In genomic region chr19:41366089-41366488, GRCh38 we compare ENCODE assay signal across 1 cellular context.
A peak's percentile ranks its signal among the peaks of the same experiment; 100 is the strongest.
TF ChIP-seq lines count a peak whose summit lies in the region.

No MANE protein-coding gene starts in this region.

TF ChIP-seq in H1, 55 proteins besides CTCF, POLR2A, EP300 and RAD21:
- TF ChIP-seq RFX5 (IDR thresholded peaks at IDR 0.05; ENCODE audit: borderline replicate concordance, low read depth, low read length) (no peak), YY1 (IDR thresholded peaks at IDR 0.05; ENCODE audit: low read depth, low read length) (peak; percentile 72)
